ENCODE assay signal across 9 cellular contexts in the genomic region with DNA sequence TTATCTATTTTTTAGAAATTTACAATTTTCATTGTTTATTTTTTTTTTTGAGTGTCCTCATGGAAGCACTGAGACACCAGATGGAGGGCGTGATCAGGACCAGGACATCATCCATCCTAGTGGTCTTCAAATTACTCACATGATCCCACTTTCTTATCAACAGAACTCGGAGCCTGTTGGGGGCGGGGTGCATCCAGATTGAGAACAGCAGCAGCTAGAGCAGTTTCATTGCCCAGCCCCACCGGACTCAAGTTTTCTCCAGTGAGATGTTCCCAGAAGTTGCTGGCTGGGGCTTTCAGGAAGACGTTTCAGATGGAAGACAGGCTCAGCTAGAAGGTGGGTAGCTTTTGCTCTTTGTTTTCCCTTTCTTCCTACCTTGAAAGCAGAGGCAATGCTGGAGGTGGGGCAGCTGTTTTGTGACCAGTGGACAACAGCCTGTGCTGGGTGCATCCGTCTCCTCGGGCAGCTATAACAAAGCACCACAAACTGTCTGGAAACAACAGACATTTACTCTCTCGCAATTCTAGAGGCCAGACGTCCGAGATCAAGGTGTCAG.
"Had no signal": no experiment of that assay in that cellular context is flagged by ENCODE, and none has a peak within 500 bp of the region (broad histone marks: within the 10 kb centered on the region; RNA-seq: fewer than 3 reads in every experiment).

No MANE protein-coding gene starts in this region.

- H3K36me3 ChIP-seq: HAP-1 had no signal

- H3K4me1 ChIP-seq: HAP-1 had no signal

- H3K9me3 Mint-ChIP-seq: HFFc6 had no signal

- H3K27ac Mint-ChIP-seq: GM23338, H9, HFFc6 had no signal

- H3K27ac ChIP-seq: GM23248 had no signal

- ATAC-seq: GM23338, HCT116 had no signal

- H3K4me3 ChIP-seq: GM23248, GM23338, HAP-1 had no signal

- H3K4me3 Mint-ChIP-seq: GM23338, H9, HFFc6 had no signal

- H3K4me1 Mint-ChIP-seq: GM23338, H9 had no signal

- DNase-seq: GM23248, GOT3, H7, H9, HCEC 1CT, HFFc6 had no signal
